In genomic region chr10:91587710-91588638, GRCh38 we compare ENCODE assay signal across 10 cellular contexts. TPM values are rescaled to one million over a fixed set of nuclear protein-coding genes. Genes with fewer than 3 reads are reported as not detected.
DNase-seq lines count a peak whose midpoint lies in the region; ATAC-seq and TF ChIP-seq lines count a peak whose summit lies in the region.
"Had no signal": no experiment of that assay in that cellular context is flagged by ENCODE, and none has a peak within 500 bp of the region (broad histone marks: within the 10 kb centered on the region; RNA-seq: fewer than 3 reads in every experiment).

No MANE protein-coding gene starts in this region.

- in situ Hi-C loops in G401 (cut with HindIII; ENCODE audit: low sequenced_read_pairs) = no loop called here

- DNase-seq in NB4 (ENCODE audit: low read depth) (peak; percentile 59), dermis blood vessel endothelial cell (peak; percentile 56), G401 (ENCODE audit: low spot score) (no peak), HK-2 (ENCODE audit: unreplicated experiment) (no peak)
- no peak for DNase-seq in stimulated activated CD4-positive, alpha-beta T cell treated with anti-CD3 and anti-CD28 coated beads, Interleukin-15, amount 100 ng/mL, for 24 hours
- DNase-seq: activated CD4-positive, alpha-beta T cell treated with anti-CD3 and anti-CD28 coated beads, Interleukin-2, amount 10 ng/mL, durations not matched to agents 7 days and 5 days; amniotic stem cell had no signal

- TF ChIP-seq CTCF in NB4 (IDR thresholded peaks at IDR 0.05; ENCODE audit: low read depth, low read length) = no peak

- H2AFZ ChIP-seq in ACC112 (ENCODE audit: low read length, unreplicated experiment) = peak overlapping the region; percentile 52

- H3K4me3 ChIP-seq in ACC112 (ENCODE audit: low read depth, low read length) = peak overlapping the region; percentile 19
- no peak overlapping the region for H3K4me3 ChIP-seq in NB4 (ENCODE audit: low read depth, low read length)
- H3K4me3 ChIP-seq in muscle layer of colon (ENCODE audit: low read depth in 1 of 2, low read length in 2 of 2) = no peak overlapping the region

- H3K27ac ChIP-seq in ACC112 (ENCODE audit: low read depth, low read length) (peak overlapping the region; percentile 83), muscle layer of colon (ENCODE audit: low read depth, low read length) (peak overlapping the region; percentile 85)

- no peak overlapping the region for H3K9ac ChIP-seq in muscle layer of colon (ENCODE audit: low read length)

- H3K79me2 ChIP-seq in ACC112 (ENCODE audit: control insufficient read depth, insufficient read depth, low read length, unreplicated experiment) = no peaks in the 10 kb centered on the region

- H3K36me3 ChIP-seq in ACC112 (ENCODE audit: insufficient read depth, low read length) (no peaks in the 10 kb centered on the region), muscle layer of colon (ENCODE audit: insufficient read depth, low read length) (no peaks in the 10 kb centered on the region)

- ATAC-seq in HG03196 (IDR thresholded peaks at IDR 0.05; ENCODE audit: unreplicated experiment) = no peak

- H3K27me3 ChIP-seq in ACC112 (ENCODE audit: insufficient read depth, low read length) (no peaks in the 10 kb centered on the region), muscle layer of colon (ENCODE audit: control insufficient read depth in 1 of 2, insufficient read depth in 2 of 2, low read length in 2 of 2) (no peaks in the 10 kb centered on the region)

- H3K9me3 ChIP-seq in muscle layer of colon (ENCODE audit: low read length) = no peaks in the 10 kb centered on the region

- no peak for TF ChIP-seq POLR2A in NB4 (IDR thresholded peaks at IDR 0.05; ENCODE audit: extremely low read depth, insufficient read length)

- H3K4me1 ChIP-seq in ACC112 (ENCODE audit: control insufficient read depth, insufficient read depth, low read length, unreplicated experiment) (peaks cover 43% of the 10 kb centered on the region), muscle layer of colon (ENCODE audit: insufficient read depth, low read length) (peaks cover 56% of the 10 kb centered on the region)

RNA-seq across cellular contexts. Expression of gene PPP1R3C, which starts 44.9 kb away (rescaled TPM):
- total RNA-seq in dermis blood vessel endothelial cell = 0.51 TPM in 2 replicates
- 4.2 and 7.9 TPM in 2 replicates for total RNA-seq in G401 (2014; rRNA removed; shearing (Covaris generic))
- total RNA-seq: activated CD4-positive, alpha-beta T cell treated with anti-CD3 and anti-CD28 coated beads, Interleukin-2, amount 10 ng/mL, durations not matched to agents 7 days and 5 days had no signal

Comparison
In these comparisons a context has a peak if more than half of its experiments do, and no peak if none do; other contexts are left out.
1. DNase-seq: peak in NB4 (single experiment) and dermis blood vessel endothelial cell (single experiment); none in stimulated activated CD4-positive, alpha-beta T cell treated with anti-CD3 and anti-CD28 coated beads, Interleukin-15, amount 100 ng/mL, for 24 hours (single experiment), G401 (single experiment) and HK-2 (single experiment).